Comparison of ENCODE assay signal across 1 cellular context in the genomic region with DNA sequence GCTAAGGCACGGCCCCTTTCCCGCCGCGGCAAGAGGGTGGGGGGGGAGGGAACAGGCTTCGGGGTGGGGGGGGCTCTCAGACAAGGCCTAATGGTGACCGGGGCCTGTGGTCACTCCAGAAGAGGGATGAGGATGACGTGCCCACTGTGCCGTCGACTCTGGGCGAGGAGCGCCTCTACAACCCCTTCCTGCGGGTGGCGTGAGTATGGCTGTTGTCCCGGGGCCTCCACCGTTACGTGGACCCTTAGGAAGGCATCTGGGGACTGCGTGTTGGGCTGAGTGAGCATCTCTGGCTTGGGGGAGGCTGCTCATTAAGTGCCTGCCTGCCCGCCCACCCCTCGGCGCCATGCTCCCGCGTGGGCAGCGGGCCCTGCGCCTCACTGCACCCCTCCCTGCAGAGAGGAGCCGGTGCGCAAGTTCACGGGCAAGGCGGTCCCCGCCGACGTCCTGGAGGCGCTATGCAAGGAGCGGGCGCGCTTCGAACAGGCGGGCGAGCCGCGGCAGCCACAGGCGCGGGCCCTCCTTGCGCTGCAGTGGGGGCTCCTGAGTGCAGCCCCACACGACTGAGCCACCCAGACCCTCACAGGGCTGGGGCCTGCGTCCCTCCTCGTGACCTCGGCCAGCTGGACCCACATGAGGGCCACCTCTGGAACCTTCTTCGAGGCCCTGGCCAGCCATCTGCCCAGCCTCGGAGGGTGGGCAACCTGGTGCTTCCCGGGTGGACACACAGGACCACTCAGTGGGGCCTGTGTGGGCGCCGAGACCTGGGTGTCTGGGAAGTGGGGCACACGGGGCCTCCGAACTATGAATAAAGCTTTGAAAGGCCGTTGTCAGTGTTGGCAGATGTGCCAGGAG.
TF ChIP-seq lines count a peak whose summit lies in the region.

No MANE protein-coding gene starts in this region.

TF ChIP-seq in IMR-90, 13 proteins besides CTCF, POLR2A, EP300 and RAD21:
- no peak for TF ChIP-seq RFX5 (IDR thresholded peaks at IDR 0.05; ENCODE audit: low read depth, low read length)
- no peak for TF ChIP-seq FOS (IDR thresholded peaks at IDR 0.05; ENCODE audit: low read depth, low read length)
- TF ChIP-seq, protein P1, sequence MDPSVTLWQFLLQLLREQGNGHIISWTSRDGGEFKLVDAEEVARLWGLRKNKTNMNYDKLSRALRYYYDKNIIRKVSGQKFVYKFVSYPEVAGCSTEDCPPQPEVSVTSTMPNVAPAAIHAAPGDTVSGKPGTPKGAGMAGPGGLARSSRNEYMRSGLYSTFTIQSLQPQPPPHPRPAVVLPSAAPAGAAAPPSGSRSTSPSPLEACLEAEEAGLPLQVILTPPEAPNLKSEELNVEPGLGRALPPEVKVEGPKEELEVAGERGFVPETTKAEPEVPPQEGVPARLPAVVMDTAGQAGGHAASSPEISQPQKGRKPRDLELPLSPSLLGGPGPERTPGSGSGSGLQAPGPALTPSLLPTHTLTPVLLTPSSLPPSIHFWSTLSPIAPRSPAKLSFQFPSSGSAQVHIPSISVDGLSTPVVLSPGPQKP (IDR thresholded peaks at IDR 0.05; ENCODE audit: borderline replicate concordance, low read depth, low read length): no peak
- TF ChIP-seq CHD1 (IDR thresholded peaks at IDR 0.05; ENCODE audit: low read depth, low read length): no peak
